In genomic region chr2:237306083-237306786, GRCh38 we compare ENCODE assay signal across 1 cellular context.
TF ChIP-seq lines count a peak whose summit lies in the region.

No MANE protein-coding gene starts in this region.

TF ChIP-seq in SK-N-SH treated with all-trans-retinoic acid at 6 μM for 48 hours, 23 proteins besides CTCF, POLR2A, EP300 and RAD21 (continued from another document):
- TF ChIP-seq, protein P1, sequence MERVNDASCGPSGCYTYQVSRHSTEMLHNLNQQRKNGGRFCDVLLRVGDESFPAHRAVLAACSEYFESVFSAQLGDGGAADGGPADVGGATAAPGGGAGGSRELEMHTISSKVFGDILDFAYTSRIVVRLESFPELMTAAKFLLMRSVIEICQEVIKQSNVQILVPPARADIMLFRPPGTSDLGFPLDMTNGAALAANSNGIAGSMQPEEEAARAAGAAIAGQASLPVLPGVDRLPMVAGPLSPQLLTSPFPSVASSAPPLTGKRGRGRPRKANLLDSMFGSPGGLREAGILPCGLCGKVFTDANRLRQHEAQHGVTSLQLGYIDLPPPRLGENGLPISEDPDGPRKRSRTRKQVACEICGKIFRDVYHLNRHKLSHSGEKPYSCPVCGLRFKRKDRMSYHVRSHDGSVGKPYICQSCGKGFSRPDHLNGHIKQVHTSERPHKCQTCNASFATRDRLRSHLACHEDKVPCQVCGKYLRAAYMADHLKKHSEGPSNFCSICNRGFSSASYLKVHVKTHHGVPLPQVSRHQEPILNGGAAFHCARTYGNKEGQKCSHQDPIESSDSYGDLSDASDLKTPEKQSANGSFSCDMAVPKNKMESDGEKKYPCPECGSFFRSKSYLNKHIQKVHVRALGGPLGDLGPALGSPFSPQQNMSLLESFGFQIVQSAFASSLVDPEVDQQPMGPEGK (CRISPR knock-in tag; IDR thresholded peaks at IDR 0.05; ENCODE audit: borderline replicate concordance), result no peak
- TF ChIP-seq ISL1 (CRISPR knock-in tag; IDR thresholded peaks at IDR 0.05) (no peak), ARNTL (CRISPR knock-in tag; IDR thresholded peaks at IDR 0.05; ENCODE audit: borderline replicate concordance, low read depth) (no peak)
